ENCODE assay signal across 23 cellular contexts in the genomic region with DNA sequence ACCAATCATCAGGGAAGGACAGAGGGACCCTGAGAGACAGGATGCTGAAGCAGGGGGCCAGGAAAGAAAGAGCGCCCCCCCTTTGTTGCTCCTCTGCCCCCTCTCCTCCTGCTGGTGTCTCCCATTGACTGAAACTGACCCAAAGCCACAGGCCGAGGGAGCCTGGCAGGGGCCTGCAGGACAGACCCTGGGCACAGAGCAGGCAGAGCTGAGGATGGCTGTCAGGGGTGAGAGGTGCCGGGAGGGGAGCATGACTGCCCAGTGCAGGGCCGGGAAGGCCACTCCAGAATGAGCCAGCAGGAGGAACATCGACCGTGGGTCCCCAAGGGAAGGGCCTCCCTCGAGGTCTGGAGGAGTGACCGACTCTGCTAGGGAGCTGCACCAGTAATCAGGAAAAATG.
"Had no signal": no experiment of that assay in that cellular context is flagged by ENCODE, and none has a peak within 500 bp of the region (broad histone marks: within the 10 kb centered on the region; RNA-seq: fewer than 3 reads in every experiment).

No MANE protein-coding gene starts in this region.

- H3K36me3 ChIP-seq: SJSA1 had no signal

- H3K9me3 ChIP-seq: SJSA1 had no signal

- H3K4me3 ChIP-seq: SJSA1 had no signal

- H3K27ac ChIP-seq: SJSA1, VCaP had no signal

- H3K4me1 ChIP-seq: SJSA1 had no signal

- DNase-seq: activated CD4-positive, alpha-beta memory T cell treated with anti-CD3 and anti-CD28 coated beads for 36 hours; activated CD4-positive, alpha-beta T cell treated with anti-CD3 and anti-CD28 coated beads, Interleukin-2, amount 10 ng/mL, durations not matched to agents 7 days and 5 days; activated CD4-positive, CD25-positive, alpha-beta regulatory T cell; activated CD8-positive, alpha-beta memory T cell treated with anti-CD3 and anti-CD28 coated beads for 24 hours; activated effector memory CD4-positive, alpha-beta T cell treated with anti-CD3 and anti-CD28 coated beads, Interleukin-2, amount 50 U/mL, for 16 hours; activated naive CD4-positive, alpha-beta T cell treated with Interleukin-2 at 50 U/mL for 16 hours; activated naive CD8-positive, alpha-beta T cell treated with anti-CD3 and anti-CD28 coated beads, Interleukin-2, amount 50 U/mL, for 24 hours; activated T-cell treated with anti-CD3 and anti-CD28 coated beads, Interleukin-2, amount 50 U/mL, for 4 hours; amniotic stem cell; NCI-H1092; NCI-H1417 treated with DMSO at 0.1 percent for 48 hours; NCI-H1694 treated with DMSO at 0.1 percent for 48 hours; NCI-H2029 treated with DMSO at 0.1 percent for 48 hours; NCI-H510A treated with DMSO at 0.1 percent for 48 hours; NCI-H69; NK-92 treated with Interleukin-12 subunit alpha and Interleukin-12 subunit beta, amount 100 ng/mL, for 24 hours; OCI-M1; Right ventricle myocardium superior; RPMI8226; T-helper 2 cell had no signal

- FAIRE-seq: astrocyte had no signal
